14 cellular contexts compared by ENCODE assay signal in the genomic region with DNA sequence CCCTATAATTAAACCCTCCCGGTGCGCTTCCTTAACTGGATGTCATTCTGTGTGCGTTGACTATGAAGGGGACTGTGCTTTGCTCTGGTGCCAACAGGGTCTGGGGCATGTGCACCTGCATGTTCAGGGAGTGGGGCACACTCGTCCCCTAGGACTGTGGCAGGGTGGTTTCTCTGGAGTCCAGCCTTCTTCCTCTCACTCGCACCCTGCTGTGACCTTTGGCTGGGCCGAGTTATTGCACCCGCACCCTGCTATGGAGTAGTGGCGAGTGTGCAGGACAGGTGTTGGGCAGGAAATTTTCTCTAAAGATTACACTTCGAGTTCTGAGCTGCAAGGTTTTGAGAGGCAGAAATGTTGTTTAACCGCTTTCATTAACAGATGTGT.
DNase-seq lines count a peak whose midpoint lies in the region; ATAC-seq and TF ChIP-seq lines count a peak whose summit lies in the region.
"Had no signal": no experiment of that assay in that cellular context is flagged by ENCODE, and none has a peak within 500 bp of the region (broad histone marks: within the 10 kb centered on the region; RNA-seq: fewer than 3 reads in every experiment).

No MANE protein-coding gene starts in this region.

- H3K27ac Mint-ChIP-seq in activated B cell treated with CpG ODN at 0.5 μM for 24 hours (peak overlapping the region; percentile 69), naive B cell (peak overlapping the region in 5 of 6 donors; percentile 48 to 87 (median 73))

- H3K4me1 Mint-ChIP-seq in activated B cell treated with CpG ODN at 0.5 μM for 24 hours (peaks cover 28% of the 10 kb centered on the region), naive B cell (peaks cover 22 to 28% (median 27%) of the 10 kb centered on the region in 3 donors)

- no peak for TF ChIP-seq CTCF in activated B cell treated with CpG ODN at 0.5 μM for 24 hours (IDR thresholded peaks at IDR 0.05)

- POLR2A ChIA-PET in activated B cell treated with CpG ODN at 0.5 μM for 24 hours (lab: Charles Lee), result no interaction called here

- H3K4me3 Mint-ChIP-seq in activated B cell treated with CpG ODN at 0.5 μM for 24 hours (no peak overlapping the region), naive B cell (no peak overlapping the region)

- CTCF ChIA-PET in activated B cell treated with CpG ODN at 0.5 μM for 24 hours (lab: Charles Lee), result no interaction called here

- H3K9me3 Mint-ChIP-seq in activated B cell treated with CpG ODN at 0.5 μM for 24 hours (no peaks in the 10 kb centered on the region), naive B cell (no peaks in the 10 kb centered on the region)
- H3K9me3 Mint-ChIP-seq: CD8-positive, alpha-beta memory T cell had no signal

- peaks cover 82% of the 10 kb centered on the region for H3K36me3 Mint-ChIP-seq in activated B cell treated with CpG ODN at 0.5 μM for 24 hours (ENCODE audit: low read depth)
- peaks cover 10 to 13% of the 10 kb centered on the region in 2 donors for H3K36me3 Mint-ChIP-seq in naive B cell

- intact Hi-C loops in Right ventricle myocardium inferior (cut with DNase I) (no loop called here), Right ventricle myocardium superior (cut with DNase I) (no loop called here), activated B cell treated with CpG ODN at 0.5 μM for 24 hours (cut with micrococcal nuclease) (no loop called here)

- ATAC-seq in Right ventricle myocardium inferior, result no peak
- no peak for ATAC-seq in Right ventricle myocardium superior (ENCODE audit: poor library complexity)
- ATAC-seq in activated B cell treated with CpG ODN at 0.5 μM for 24 hours (ENCODE audit: low read depth), result no peak
- no peak for ATAC-seq in naive B cell (ENCODE audit: low read depth in 2 of 2)

- DNase-seq in Right ventricle myocardium inferior (ENCODE audit: missing footprints) (peak; percentile 66), Right ventricle myocardium superior (no peak), activated B cell treated with CpG ODN at 0.5 μM for 24 hours (no peak), naive B cell (no peak), NK-92 (lab: John Stamatoyannopoulos, UW; ENCODE audit: unreplicated experiment) (no peak), mucosa of gallbladder (ENCODE audit: low spot score) (no peak), NCI-H1092 (lab: John Stamatoyannopoulos, UW) (no peak)
- DNase-seq: ACHN; CD8-positive, alpha-beta memory T cell; DND-41; GDM1; KBM-7; NCI-H2029 treated with DMSO at 0.1 percent for 48 hours; NCI-H526 treated with DMSO at 0.1 percent for 48 hours had no signal

- no peaks in the 10 kb centered on the region for H3K27me3 Mint-ChIP-seq in activated B cell treated with CpG ODN at 0.5 μM for 24 hours
- no peaks in the 10 kb centered on the region for H3K27me3 Mint-ChIP-seq in naive B cell
- H3K27me3 Mint-ChIP-seq: CD8-positive, alpha-beta memory T cell had no signal
